Comparison of ENCODE assay signal across 10 cellular contexts in the genomic region with DNA sequence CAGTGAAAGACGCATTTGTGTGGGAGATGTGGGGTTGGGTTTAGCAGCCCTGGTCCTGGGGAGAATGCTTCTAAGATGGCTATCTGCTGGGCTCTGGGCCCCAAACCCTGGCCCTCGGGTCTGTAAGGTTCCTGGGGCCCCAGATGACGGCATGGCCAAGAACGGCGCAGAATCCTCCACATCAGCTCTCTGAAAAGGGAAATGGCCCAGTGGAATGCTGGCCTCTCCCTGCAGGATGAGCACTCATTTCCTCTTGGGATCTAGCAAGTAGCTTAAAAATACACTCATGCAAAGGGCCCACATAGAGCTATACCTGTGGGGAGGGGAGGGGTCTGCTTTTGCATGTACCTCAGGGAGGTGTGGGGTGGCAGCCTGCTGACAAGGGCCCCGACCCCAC. TPM values are rescaled to one million over a fixed set of nuclear protein-coding genes. Genes with fewer than 3 reads are reported as not detected.
DNase-seq lines count a peak whose midpoint lies in the region; ATAC-seq and TF ChIP-seq lines count a peak whose summit lies in the region.
"Had no signal": no experiment of that assay in that cellular context is flagged by ENCODE, and none has a peak within 500 bp of the region (broad histone marks: within the 10 kb centered on the region; RNA-seq: fewer than 3 reads in every experiment).

No MANE protein-coding gene starts in this region.

- no peaks in the 10 kb centered on the region for H3K36me3 ChIP-seq in body of pancreas (replicated peaks in 1 of 2; ENCODE audit: insufficient read depth in 1 of 2, low read depth in 2 of 2)
- no peaks in the 10 kb centered on the region for H3K36me3 ChIP-seq in liver (ENCODE audit: control insufficient read depth in 4 of 4, insufficient read depth in 3 of 4, low read depth in 1 of 4, low read length in 3 of 4)
- H3K36me3 ChIP-seq in thymus (ENCODE audit: control insufficient read depth, insufficient read depth) = no peaks in the 10 kb centered on the region

- no peaks in the 10 kb centered on the region for H3K36me3 Mint-ChIP-seq in activated CD4-positive, alpha-beta T cell treated with anti-CD3 and anti-CD28 coated beads, Interleukin-2, amount 10 ng/mL, durations not matched to agents 24 days and 14 days (ENCODE audit: low read depth)

- peaks cover 11% of the 10 kb centered on the region for H3K4me1 Mint-ChIP-seq in activated CD4-positive, alpha-beta T cell treated with anti-CD3 and anti-CD28 coated beads, Interleukin-2, amount 10 ng/mL, durations not matched to agents 24 days and 14 days

- no peak overlapping the region for H3K4me3 ChIP-seq in body of pancreas
- H3K4me3 ChIP-seq in liver (ENCODE audit: low read depth in 1 of 3, low read length in 3 of 3) = no peak overlapping the region
- no peak overlapping the region for H3K4me3 ChIP-seq in thymus (ENCODE audit: low read length)

- TF ChIP-seq CTCF in body of pancreas (IDR thresholded peaks at IDR 0.05) (no peak), liver (IDR thresholded peaks at IDR 0.05; ENCODE audit: low read depth, low read length, missing input control) (no peak)

- TF ChIP-seq POLR2A in body of pancreas (IDR thresholded peaks at IDR 0.05) = no peak

- H3K27ac Mint-ChIP-seq in activated CD4-positive, alpha-beta T cell treated with anti-CD3 and anti-CD28 coated beads, Interleukin-2, amount 10 ng/mL, durations not matched to agents 24 days and 14 days = peak overlapping the region; percentile 60

- peak overlapping the region; percentile 72 for H3K4me3 Mint-ChIP-seq in activated CD4-positive, alpha-beta T cell treated with anti-CD3 and anti-CD28 coated beads, Interleukin-2, amount 10 ng/mL, durations not matched to agents 24 days and 14 days

- WGBS in body of pancreas, 2 donors = 37 to 72% methylated on average over 6 of the region's 6 CpGs
- 73% methylated on average over 6 of the region's 6 CpGs for WGBS in liver
- 83% methylated on average over 6 of the region's 6 CpGs for WGBS in thymus

- H3K9me3 ChIP-seq in body of pancreas (no peaks in the 10 kb centered on the region), liver (ENCODE audit: control insufficient read depth in 4 of 4, low read length in 3 of 4) (no peaks in the 10 kb centered on the region), thymus (ENCODE audit: control insufficient read depth) (no peaks in the 10 kb centered on the region)

- peaks cover 34% of the 10 kb centered on the region for H3K4me1 ChIP-seq in body of pancreas
- H3K4me1 ChIP-seq in liver (ENCODE audit: control insufficient read depth in 4 of 4, insufficient read depth in 4 of 4, low read length in 3 of 4) = peaks cover 1 to 22% (median 6%) of the 10 kb centered on the region in 4 donors
- H3K4me1 ChIP-seq in thymus (ENCODE audit: control insufficient read depth, insufficient read depth, low read length) = peaks cover 9% of the 10 kb centered on the region

- no peaks in the 10 kb centered on the region for H3K27me3 ChIP-seq in body of pancreas
- no peaks in the 10 kb centered on the region for H3K27me3 ChIP-seq in liver (ENCODE audit: control insufficient read depth in 4 of 4, insufficient read depth in 4 of 4, low read length in 3 of 4)
- H3K27me3 ChIP-seq in thymus (ENCODE audit: control insufficient read depth, insufficient read depth) = peaks cover under 1% of the 10 kb centered on the region

- H3K9ac ChIP-seq in liver (ENCODE audit: low read depth in 1 of 2, low read length in 2 of 2) = no peak overlapping the region

- DNase-seq in activated CD4-positive, alpha-beta T cell treated with anti-CD3 and anti-CD28 coated beads, Interleukin-2, amount 10 ng/mL, durations not matched to agents 24 days and 14 days = no peak
- DNase-seq in activated CD4-positive, alpha-beta T cell treated with anti-CD3 and anti-CD28 coated beads, Interleukin-2, amount 50 U/mL, for 48 hours = no peak
- DNase-seq in body of pancreas (no peak), cerebellum (ENCODE audit: low spot score) (no peak)

- no peak for TF ChIP-seq RAD21 in liver (IDR thresholded peaks at IDR 0.05)

- ATAC-seq in body of pancreas (no peak), HG03565 (IDR thresholded peaks at IDR 0.05; ENCODE audit: unreplicated experiment) (no peak), HG02610 (IDR thresholded peaks at IDR 0.05; ENCODE audit: unreplicated experiment) (no peak)

- intact Hi-C loops in activated CD4-positive, alpha-beta T cell treated with anti-CD3 and anti-CD28 coated beads, Interleukin-2, amount 10 ng/mL, durations not matched to agents 24 days and 14 days (cut with micrococcal nuclease) = loop anchor here (2.0 to 10.0 kb wide), 5 partner anchors 101 to 322 kb away; partner anchors contain the start of gene CCND1
- intact Hi-C loops in body of pancreas (cut with DNase I) = no loop called here

- H3K9me3 Mint-ChIP-seq in activated CD4-positive, alpha-beta T cell treated with anti-CD3 and anti-CD28 coated beads, Interleukin-2, amount 10 ng/mL, durations not matched to agents 24 days and 14 days = no peaks in the 10 kb centered on the region

- H3K27ac ChIP-seq in body of pancreas = peak overlapping the region; percentile 64 to 88 (median 82)
- peak overlapping the region; percentile 22 to 68 for H3K27ac ChIP-seq in liver (ENCODE audit: low read depth in 1 of 2, low read length in 2 of 2)
- H3K27ac ChIP-seq in thymus (ENCODE audit: low read depth) = peak overlapping the region; percentile 72

- peaks cover 15% of the 10 kb centered on the region for H3K27me3 Mint-ChIP-seq in activated CD4-positive, alpha-beta T cell treated with anti-CD3 and anti-CD28 coated beads, Interleukin-2, amount 10 ng/mL, durations not matched to agents 24 days and 14 days

TF ChIP-seq in liver, 16 proteins besides CTCF, POLR2A, EP300 and RAD21:
- TF ChIP-seq JUND (IDR thresholded peaks at IDR 0.05) (no peak), HNF4G (IDR thresholded peaks at IDR 0.05) (no peak), FOXA1 (IDR thresholded peaks at IDR 0.05) (no peak), RXRA (IDR thresholded peaks at IDR 0.05) (no peak), FOXA2 (IDR thresholded peaks at IDR 0.05) (no peak), EGR1 (IDR thresholded peaks at IDR 0.05; ENCODE audit: low read depth in 2 of 2) (no peak), REST (IDR thresholded peaks at IDR 0.05) (no peak), TAF1 (conservative IDR thresholded peaks at IDR 0.05) (no peak), NR2F2 (IDR thresholded peaks at IDR 0.05) (no peak), HNF4A (conservative IDR thresholded peaks at IDR 0.05) (no peak), MAX (IDR thresholded peaks at IDR 0.05) (no peak), SP1 (IDR thresholded peaks at IDR 0.05) (no peak), GABPA (IDR thresholded peaks at IDR 0.05 in 1 of 2, conservative IDR thresholded peaks at IDR 0.05 in 1 of 2) (no peak), YY1 (IDR thresholded peaks at IDR 0.05) (no peak)
- TF ChIP-seq, protein P1, sequence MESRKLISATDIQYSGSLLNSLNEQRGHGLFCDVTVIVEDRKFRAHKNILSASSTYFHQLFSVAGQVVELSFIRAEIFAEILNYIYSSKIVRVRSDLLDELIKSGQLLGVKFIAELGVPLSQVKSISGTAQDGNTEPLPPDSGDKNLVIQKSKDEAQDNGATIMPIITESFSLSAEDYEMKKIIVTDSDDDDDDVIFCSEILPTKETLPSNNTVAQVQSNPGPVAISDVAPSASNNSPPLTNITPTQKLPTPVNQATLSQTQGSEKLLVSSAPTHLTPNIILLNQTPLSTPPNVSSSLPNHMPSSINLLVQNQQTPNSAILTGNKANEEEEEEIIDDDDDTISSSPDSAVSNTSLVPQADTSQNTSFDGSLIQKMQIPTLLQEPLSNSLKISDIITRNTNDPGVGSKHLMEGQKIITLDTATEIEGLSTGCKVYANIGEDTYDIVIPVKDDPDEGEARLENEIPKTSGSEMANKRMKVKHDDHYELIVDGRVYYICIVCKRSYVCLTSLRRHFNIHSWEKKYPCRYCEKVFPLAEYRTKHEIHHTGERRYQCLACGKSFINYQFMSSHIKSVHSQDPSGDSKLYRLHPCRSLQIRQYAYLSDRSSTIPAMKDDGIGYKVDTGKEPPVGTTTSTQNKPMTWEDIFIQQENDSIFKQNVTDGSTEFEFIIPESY (IDR thresholded peaks at IDR 0.05) = no peak
- TF ChIP-seq, protein P2, sequence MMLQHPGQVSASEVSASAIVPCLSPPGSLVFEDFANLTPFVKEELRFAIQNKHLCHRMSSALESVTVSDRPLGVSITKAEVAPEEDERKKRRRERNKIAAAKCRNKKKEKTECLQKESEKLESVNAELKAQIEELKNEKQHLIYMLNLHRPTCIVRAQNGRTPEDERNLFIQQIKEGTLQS (IDR thresholded peaks at IDR 0.05) = no peak
TF ChIP-seq in liver: peak in this region for 0.

RNA-seq across cellular contexts. Expression of gene LINC01488, which starts 37.5 kb away (rescaled TPM):
- not detected in 2 replicates for total RNA-seq in activated CD4-positive, alpha-beta T cell treated with anti-CD3 and anti-CD28 coated beads, Interleukin-2, amount 10 ng/mL, durations not matched to agents 24 days and 14 days
- not detected for total RNA-seq in body of pancreas
- total RNA-seq in liver = under 1 TPM; 0.05 to 0.59 TPM
- 1 to 10 TPM in 1 of 2 donors, under 1 TPM in 1; 0.61 to 2.3 TPM for polyA plus RNA-seq in liver
- polyA plus RNA-seq in thymus = 0.07 TPM
- total RNA-seq in cerebellum = not detected
- total RNA-seq: HT1080, subcutaneous adipose tissue had no signal
